Comparison of ENCODE assay signal across 21 cellular contexts in the genomic region with DNA sequence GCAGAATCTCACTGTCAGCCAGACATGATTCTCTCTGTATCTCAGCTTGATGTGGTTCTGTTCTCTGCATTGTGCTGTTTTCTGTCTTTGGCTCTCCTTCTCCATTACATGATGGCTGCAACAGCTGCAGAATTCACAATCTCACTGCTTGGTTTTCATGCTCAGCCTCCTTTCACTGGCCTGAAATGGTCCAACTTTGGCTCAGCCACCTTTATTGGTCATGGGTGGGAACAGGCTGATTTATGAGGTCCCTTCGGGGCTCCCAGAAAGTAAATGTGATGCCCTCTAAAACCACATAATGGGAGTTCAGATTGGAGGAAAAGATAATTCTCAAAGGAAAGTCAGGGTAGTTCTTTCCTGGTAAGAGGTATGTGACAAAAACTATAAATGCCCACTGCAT.
"Had no signal": no experiment of that assay in that cellular context is flagged by ENCODE, and none has a peak within 500 bp of the region (broad histone marks: within the 10 kb centered on the region; RNA-seq: fewer than 3 reads in every experiment).

No MANE protein-coding gene starts in this region.

- H3K36me3 ChIP-seq: MG63, SJSA1 had no signal

- H3K4me3 ChIP-seq: MG63, SJSA1, SK-N-MC had no signal

- DNase-seq: IMR-90, MG63, NCI-H1092 treated with DMSO at 0.1 percent for 48 hours, NCI-H1436, NCI-H187, NCI-H2029, NCI-H2081 treated with DMSO at 0.1 percent for 48 hours, NCI-H2171, NCI-H226, NCI-H446, NCI-H510A, NCI-H524 treated with DMSO at 0.1 percent for 48 hours, NCI-H82, PC-3, SHP77 treated with DMSO at 0.1 percent for 48 hours, T-cell had no signal

- H3K4me1 ChIP-seq: SJSA1 had no signal

- ATAC-seq: HepG2, Panc1, PC-3, T-cell had no signal

- H3K9me3 ChIP-seq: MG63, SJSA1 had no signal

- H3K27ac ChIP-seq: RWPE1, SJSA1, SK-N-MC had no signal

- FAIRE-seq: HepG2 had no signal

- H3K27me3 ChIP-seq: MG63, SJSA1 had no signal
